ENCODE assay signal across 13 cellular contexts in genomic region chr11:47539681-47540039, GRCh38. TPM values are rescaled to one million over a fixed set of nuclear protein-coding genes. Genes with fewer than 3 reads are reported as not detected.
DNase-seq lines count a peak whose midpoint lies in the region; ATAC-seq and TF ChIP-seq lines count a peak whose summit lies in the region.
"Had no signal": no experiment of that assay in that cellular context is flagged by ENCODE, and none has a peak within 500 bp of the region (broad histone marks: within the 10 kb centered on the region; RNA-seq: fewer than 3 reads in every experiment).

No MANE protein-coding gene starts in this region.

- H3K36me3 Mint-ChIP-seq in activated naive CD4-positive, alpha-beta T cell treated with anti-CD3 and anti-CD28 coated beads, Interleukin-2, amount 50 U/mL, for 24 hours = peaks cover 8% of the 10 kb centered on the region
- H3K36me3 Mint-ChIP-seq in activated CD4-positive, alpha-beta memory T cell treated with anti-CD3 and anti-CD28 coated beads, Interleukin-2, amount 10 ng/mL, durations not matched to agents 7 days and 5 days (ENCODE audit: low read depth) = peaks cover 30% of the 10 kb centered on the region

- peaks cover 33 to 96% (median 69%) of the 10 kb centered on the region in 4 donors for H3K4me1 ChIP-seq in stomach
- H3K4me1 ChIP-seq: BE2C had no signal

- no peak overlapping the region for H3K4me3 ChIP-seq in stomach

- peak overlapping the region; percentile 74 for H3K4me3 Mint-ChIP-seq in activated naive CD4-positive, alpha-beta T cell treated with anti-CD3 and anti-CD28 coated beads, Interleukin-2, amount 50 U/mL, for 24 hours
- no peak overlapping the region for H3K4me3 Mint-ChIP-seq in activated CD4-positive, alpha-beta memory T cell treated with anti-CD3 and anti-CD28 coated beads, Interleukin-2, amount 10 ng/mL, durations not matched to agents 7 days and 5 days

- H3K9me3 ChIP-seq in stomach = no peaks in the 10 kb centered on the region
- H3K9me3 ChIP-seq: BE2C, neutrophil had no signal

- DNase-seq in activated naive CD4-positive, alpha-beta T cell treated with Interleukin-2 at 50 U/mL for 16 hours = no peak
- no peak for DNase-seq in activated CD4-positive, alpha-beta memory T cell treated with anti-CD3 and anti-CD28 coated beads, Interleukin-2, amount 10 ng/mL, durations not matched to agents 7 days and 5 days
- no peak for DNase-seq in left colon
- DNase-seq in stomach = peak; percentile 47
- no peak for DNase-seq in NCI-H2107 (lab: John Stamatoyannopoulos, UW)
- no peak for DNase-seq in DMS153 (lab: John Stamatoyannopoulos, UW)
- DNase-seq: BE2C, MV-4-11, NCI-H82 had no signal

- peak overlapping the region in 2 of 5 donors; percentile 55 to 63 for H3K27ac ChIP-seq in stomach

- H3K27ac Mint-ChIP-seq in activated naive CD4-positive, alpha-beta T cell treated with anti-CD3 and anti-CD28 coated beads, Interleukin-2, amount 50 U/mL, for 24 hours = peak overlapping the region; percentile 93
- peak overlapping the region; percentile 76 for H3K27ac Mint-ChIP-seq in activated CD4-positive, alpha-beta memory T cell treated with anti-CD3 and anti-CD28 coated beads, Interleukin-2, amount 10 ng/mL, durations not matched to agents 7 days and 5 days

- CTCF ChIA-PET in activated CD4-positive, alpha-beta memory T cell treated with anti-CD3 and anti-CD28 coated beads, Interleukin-2, amount 10 ng/mL, durations not matched to agents 7 days and 5 days (lab: Charles Lee) = interaction anchor here (0.9 to 3.0 kb wide), 6 partner anchors 9 to 416 kb away, joined by 3 to 17 read pairs (median 4); partner anchors contain the start of gene CELF1

- peaks cover 73% of the 10 kb centered on the region for H3K4me1 Mint-ChIP-seq in activated naive CD4-positive, alpha-beta T cell treated with anti-CD3 and anti-CD28 coated beads, Interleukin-2, amount 50 U/mL, for 24 hours
- peaks cover 54% of the 10 kb centered on the region for H3K4me1 Mint-ChIP-seq in activated CD4-positive, alpha-beta memory T cell treated with anti-CD3 and anti-CD28 coated beads, Interleukin-2, amount 10 ng/mL, durations not matched to agents 7 days and 5 days

- H3K36me3 ChIP-seq in stomach = peaks cover 0 to 14% (median 6%) of the 10 kb centered on the region in 4 donors
- H3K36me3 ChIP-seq: BE2C had no signal

- TF ChIP-seq POLR2A in stomach (IDR thresholded peaks at IDR 0.05) = no peak

- TF ChIP-seq EP300 in stomach (IDR thresholded peaks at IDR 0.05) = no peak

- intact Hi-C loops in left colon (cut with DNase I, micrococcal nuclease) = no loop called here
- intact Hi-C loops in stomach (cut with DNase I; ENCODE audit: low total_unique reads) = no loop called here

- no peaks in the 10 kb centered on the region for H3K9me3 Mint-ChIP-seq in activated naive CD4-positive, alpha-beta T cell treated with anti-CD3 and anti-CD28 coated beads, Interleukin-2, amount 50 U/mL, for 24 hours
- H3K9me3 Mint-ChIP-seq in activated CD4-positive, alpha-beta memory T cell treated with anti-CD3 and anti-CD28 coated beads, Interleukin-2, amount 10 ng/mL, durations not matched to agents 7 days and 5 days = no peaks in the 10 kb centered on the region

- H3K27me3 ChIP-seq in stomach = no peaks in the 10 kb centered on the region
- H3K27me3 ChIP-seq: BE2C, dorsolateral prefrontal cortex, neutrophil had no signal

- 27 to 51% (median 37%) methylated on average over 2 of the region's 2 CpGs for WGBS in stomach, 5 donors

- POLR2A ChIA-PET in activated CD4-positive, alpha-beta memory T cell treated with anti-CD3 and anti-CD28 coated beads, Interleukin-2, amount 10 ng/mL, durations not matched to agents 7 days and 5 days (lab: Charles Lee) = interaction anchor here (1.2 to 4.1 kb wide), 6 partner anchors 12 to 325 kb away, joined by 3 to 33 read pairs (median 4); partner anchors contain the start of genes CELF1, DDB2 and PTPMT1

- H3K27me3 Mint-ChIP-seq in activated naive CD4-positive, alpha-beta T cell treated with anti-CD3 and anti-CD28 coated beads, Interleukin-2, amount 50 U/mL, for 24 hours = no peaks in the 10 kb centered on the region
- H3K27me3 Mint-ChIP-seq in activated CD4-positive, alpha-beta memory T cell treated with anti-CD3 and anti-CD28 coated beads, Interleukin-2, amount 10 ng/mL, durations not matched to agents 7 days and 5 days = no peaks in the 10 kb centered on the region

- ATAC-seq in left colon (peak; percentile 69), GM18502 (IDR thresholded peaks at IDR 0.05; ENCODE audit: poor library complexity, unreplicated experiment) (no peak)

- TF ChIP-seq CTCF in stomach (IDR thresholded peaks at IDR 0.05) = no peak

RNA-seq across cellular contexts. Expression of gene CELF1, which starts 13.3 kb away (rescaled TPM):
- total RNA-seq in activated CD4-positive, alpha-beta memory T cell treated with anti-CD3 and anti-CD28 coated beads, Interleukin-2, amount 10 ng/mL, durations not matched to agents 7 days and 5 days = 100 to 1,000 TPM; 104 to 105 TPM
- total RNA-seq in left colon (10 to 100 TPM; 70.6 to 93.1 TPM), stomach (100 to 1,000 TPM in 2 of 5 donors, 10 to 100 TPM in 3; 39.7 to 206 (median 95.2) TPM)
- polyA plus RNA-seq in stomach = 10 to 100 TPM; 12.7 to 18.5 (median 17.7) TPM

RNA-seq across cellular contexts. Expression of gene PTPMT1, which starts 25.7 kb away (rescaled TPM):
- 10 to 100 TPM; 42.3 to 45.2 TPM for total RNA-seq in activated CD4-positive, alpha-beta memory T cell treated with anti-CD3 and anti-CD28 coated beads, Interleukin-2, amount 10 ng/mL, durations not matched to agents 7 days and 5 days
- total RNA-seq in left colon (10 to 100 TPM; 28.9 to 29.5 TPM), stomach (100 to 1,000 TPM in 2 of 5 donors, 10 to 100 TPM in 3; 39.5 to 126 (median 80.6) TPM)
- 10 to 100 TPM; 36.4 to 62.1 (median 55.2) TPM for polyA plus RNA-seq in stomach

RNA-seq across cellular contexts. Expression of gene KBTBD4, which starts 39.1 kb away (rescaled TPM):
- total RNA-seq in activated CD4-positive, alpha-beta memory T cell treated with anti-CD3 and anti-CD28 coated beads, Interleukin-2, amount 10 ng/mL, durations not matched to agents 7 days and 5 days = 10 to 100 TPM; 18.1 to 18.2 TPM
- total RNA-seq in left colon (10 to 100 TPM; 11.7 to 14.9 TPM), stomach (10 to 100 TPM in 3 of 5 donors, 1 to 10 TPM in 2; 2.7 to 19.8 (median 16.2) TPM)
- polyA plus RNA-seq in stomach = 10 to 100 TPM in 1 of 3 donors, 1 to 10 TPM in 2; 7.5 to 14.2 (median 8.0) TPM

RNA-seq across cellular contexts. Expression of gene NDUFS3, which starts 39.2 kb away (rescaled TPM):
- 10 to 100 TPM; 95.6 to 99.9 TPM for total RNA-seq in activated CD4-positive, alpha-beta memory T cell treated with anti-CD3 and anti-CD28 coated beads, Interleukin-2, amount 10 ng/mL, durations not matched to agents 7 days and 5 days
- total RNA-seq in left colon (100 to 1,000 TPM; 180 to 246 TPM), stomach (100 to 1,000 TPM in 1 of 5 donors, 10 to 100 TPM in 4; 28.6 to 143 (median 71.2) TPM)
- 100 to 1,000 TPM; 128 to 210 (median 209) TPM for polyA plus RNA-seq in stomach

RNA-seq across cellular contexts. Expression of gene FAM180B, which starts 46.8 kb away (rescaled TPM):
- under 1 TPM in 1 of 2 experiments, not detected in 1; 0.15 TPM for total RNA-seq in activated CD4-positive, alpha-beta memory T cell treated with anti-CD3 and anti-CD28 coated beads, Interleukin-2, amount 10 ng/mL, durations not matched to agents 7 days and 5 days
- total RNA-seq in left colon (under 1 TPM in 1 of 2 donors, not detected in 1; 0.42 TPM), stomach (1 to 10 TPM in 1 of 5 donors, under 1 TPM in 1, not detected in 3; 0.37 to 1.2 TPM)
- not detected for polyA plus RNA-seq in stomach
